In the genomic region with DNA sequence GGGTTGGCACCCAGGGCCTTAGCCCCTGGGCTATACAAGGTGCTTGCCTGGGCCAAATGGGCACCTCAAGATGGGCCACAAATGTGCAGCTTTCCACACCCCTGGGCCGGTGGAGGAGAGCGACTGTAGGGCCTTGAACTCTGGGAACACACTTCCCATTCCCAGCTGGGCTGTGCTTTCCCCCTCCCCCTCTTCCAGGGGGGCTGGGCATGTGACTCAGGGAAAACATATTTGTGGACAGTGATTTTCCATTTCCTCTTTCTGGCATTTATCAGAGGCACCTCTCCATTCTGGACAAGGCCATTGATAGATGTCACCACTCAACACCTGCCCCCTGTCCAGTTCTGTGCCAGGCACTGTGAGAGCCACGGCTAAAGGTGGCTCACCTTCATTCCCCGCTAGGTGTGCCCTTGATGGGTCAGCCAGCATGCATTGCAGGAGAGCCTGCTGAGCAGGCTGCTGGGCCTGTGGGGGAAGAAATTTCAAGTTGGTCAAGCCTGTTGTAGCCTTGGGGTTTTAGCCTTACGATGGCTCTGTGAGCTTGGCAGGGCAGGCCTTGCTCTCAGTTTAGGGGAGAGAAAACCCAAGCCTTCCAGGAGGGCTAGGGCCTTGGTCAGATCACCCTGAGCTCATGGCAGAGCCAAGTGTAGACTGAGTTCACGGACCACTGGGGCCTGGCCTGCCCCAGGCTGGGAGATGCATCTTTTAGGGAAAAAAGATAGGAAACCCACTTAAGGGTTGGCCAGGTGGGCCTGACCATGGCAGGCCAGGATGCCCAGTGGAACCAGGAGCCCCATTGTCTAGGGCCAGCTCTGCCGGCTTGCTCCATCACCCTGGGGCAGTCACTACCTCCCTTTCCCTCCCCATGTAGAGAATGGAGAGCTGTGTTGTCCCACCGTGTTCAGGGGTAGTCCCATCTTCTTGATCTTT, we compare ENCODE assay signal across 10 cellular contexts.
DNase-seq lines count a peak whose midpoint lies in the region; ATAC-seq and TF ChIP-seq lines count a peak whose summit lies in the region.
"Had no signal": no experiment of that assay in that cellular context is flagged by ENCODE, and none has a peak within 500 bp of the region (broad histone marks: within the 10 kb centered on the region; RNA-seq: fewer than 3 reads in every experiment).

No MANE protein-coding gene starts in this region.

- H3K9me3 ChIP-seq in breast epithelium (no peaks in the 10 kb centered on the region), right atrium auricular region (no peaks in the 10 kb centered on the region), spleen (no peaks in the 10 kb centered on the region)

- H3K4me3 ChIP-seq in breast epithelium (no peak overlapping the region), right atrium auricular region (no peak overlapping the region), spleen (no peak overlapping the region)

- 65 to 78% (median 70%) methylated on average over 7 to 8 of the region's 8 CpGs for WGBS in spleen, 5 donors

- peak; percentile 71 for DNase-seq in HCEC 1CT
- DNase-seq in breast epithelium (ENCODE audit: low spot score in 2 of 2): peak in 1 of 2 donors; percentile 65
- peak; percentile 81 for DNase-seq in right atrium auricular region (ENCODE audit: low spot score)
- no peak for DNase-seq in spleen
- DNase-seq in activated T-helper 1 cell treated with anti-CD3 and anti-CD28 coated beads, Interleukin-12 subunit alpha, Interleukin-12 subunit beta, Interleukin-2, Interleukin-4 antibody, amounts not matched to agents 30 ng/mL and 10 ng/mL and 1 ng/mL, durations not matched to agents 14 hours and 24 hours and 36 hours (ENCODE audit: low spot score): no peak
- DNase-seq in activated CD8-positive, alpha-beta memory T cell treated with anti-CD3 and anti-CD28 coated beads for 24 hours: no peak
- no peak for DNase-seq in activated naive CD8-positive, alpha-beta T cell treated with anti-CD3 and anti-CD28 coated beads, Interleukin-2, amount 50 U/mL, for 24 hours
- DNase-seq: activated CD4-positive, alpha-beta T cell treated with anti-CD3 and anti-CD28 coated beads, Interleukin-2, amount 50 U/mL, for 48 hours; GDM1 had no signal

- peak overlapping the region; percentile 73 to 87 for H3K27ac ChIP-seq in breast epithelium
- H3K27ac ChIP-seq in right atrium auricular region: peak overlapping the region; percentile 68 to 83
- peak overlapping the region; percentile 30 to 85 (median 70) for H3K27ac ChIP-seq in spleen

- no peak for TF ChIP-seq POLR2A in breast epithelium (IDR thresholded peaks at IDR 0.05)
- no peak for TF ChIP-seq POLR2A in spleen (IDR thresholded peaks at IDR 0.05)

- H3K27ac Mint-ChIP-seq in activated T-helper 1 cell treated with anti-CD3 and anti-CD28 coated beads, Interleukin-12 subunit alpha, Interleukin-12 subunit beta, Interleukin-2, Interleukin-4 antibody, amounts not matched to agents 30 ng/mL and 10 ng/mL and 1 ng/mL, durations not matched to agents 14 hours and 24 hours and 36 hours: no peak overlapping the region
- no peak overlapping the region for H3K27ac Mint-ChIP-seq in activated naive CD8-positive, alpha-beta T cell treated with anti-CD3 and anti-CD28 coated beads, Interleukin-2, amount 50 U/mL, for 24 hours

- H3K4me3 Mint-ChIP-seq in activated T-helper 1 cell treated with anti-CD3 and anti-CD28 coated beads, Interleukin-12 subunit alpha, Interleukin-12 subunit beta, Interleukin-2, Interleukin-4 antibody, amounts not matched to agents 30 ng/mL and 10 ng/mL and 1 ng/mL, durations not matched to agents 14 hours and 24 hours and 36 hours: no peak overlapping the region
- H3K4me3 Mint-ChIP-seq in activated naive CD8-positive, alpha-beta T cell treated with anti-CD3 and anti-CD28 coated beads, Interleukin-2, amount 50 U/mL, for 24 hours: no peak overlapping the region

- peaks cover 7% of the 10 kb centered on the region for H3K27me3 Mint-ChIP-seq in activated T-helper 1 cell treated with anti-CD3 and anti-CD28 coated beads, Interleukin-12 subunit alpha, Interleukin-12 subunit beta, Interleukin-2, Interleukin-4 antibody, amounts not matched to agents 30 ng/mL and 10 ng/mL and 1 ng/mL, durations not matched to agents 14 hours and 24 hours and 36 hours (ENCODE audit: insufficient read depth)
- no peaks in the 10 kb centered on the region for H3K27me3 Mint-ChIP-seq in activated naive CD8-positive, alpha-beta T cell treated with anti-CD3 and anti-CD28 coated beads, Interleukin-2, amount 50 U/mL, for 24 hours

- H3K4me1 ChIP-seq in breast epithelium (peaks cover 10% of the 10 kb centered on the region in 2 donors), right atrium auricular region (peaks cover 0 to 35% of the 10 kb centered on the region in 2 donors), spleen (peaks cover 23 to 80% (median 49%) of the 10 kb centered on the region in 6 donors)

- intact Hi-C loops in breast epithelium (cut with DNase I; ENCODE audit: low total_unique reads): no loop called here
- intact Hi-C loops in spleen (cut with DNase I; ENCODE audit: low total_unique reads): no loop called here
- intact Hi-C loops in activated T-helper 1 cell treated with anti-CD3 and anti-CD28 coated beads, Interleukin-12 subunit alpha, Interleukin-12 subunit beta, Interleukin-2, Interleukin-4 antibody, amounts not matched to agents 30 ng/mL and 10 ng/mL and 1 ng/mL, durations not matched to agents 14 hours and 24 hours and 36 hours (cut with micrococcal nuclease): no loop called here

- H3K36me3 Mint-ChIP-seq in activated T-helper 1 cell treated with anti-CD3 and anti-CD28 coated beads, Interleukin-12 subunit alpha, Interleukin-12 subunit beta, Interleukin-2, Interleukin-4 antibody, amounts not matched to agents 30 ng/mL and 10 ng/mL and 1 ng/mL, durations not matched to agents 14 hours and 24 hours and 36 hours (ENCODE audit: low read depth): no peaks in the 10 kb centered on the region
- no peaks in the 10 kb centered on the region for H3K36me3 Mint-ChIP-seq in activated naive CD8-positive, alpha-beta T cell treated with anti-CD3 and anti-CD28 coated beads, Interleukin-2, amount 50 U/mL, for 24 hours (ENCODE audit: low read depth)

- no peaks in the 10 kb centered on the region for H3K9me3 Mint-ChIP-seq in activated T-helper 1 cell treated with anti-CD3 and anti-CD28 coated beads, Interleukin-12 subunit alpha, Interleukin-12 subunit beta, Interleukin-2, Interleukin-4 antibody, amounts not matched to agents 30 ng/mL and 10 ng/mL and 1 ng/mL, durations not matched to agents 14 hours and 24 hours and 36 hours
- no peaks in the 10 kb centered on the region for H3K9me3 Mint-ChIP-seq in activated naive CD8-positive, alpha-beta T cell treated with anti-CD3 and anti-CD28 coated beads, Interleukin-2, amount 50 U/mL, for 24 hours

- H3K36me3 ChIP-seq in breast epithelium (no peaks in the 10 kb centered on the region), right atrium auricular region (peaks cover 79% of the 10 kb centered on the region), spleen (peaks cover 0 to 94% (median 17%) of the 10 kb centered on the region in 6 donors)

- TF ChIP-seq CTCF in breast epithelium (IDR thresholded peaks at IDR 0.05) (peak in 2 of 3 donors; percentile 27 to 52), right atrium auricular region (IDR thresholded peaks at IDR 0.05) (no peak), spleen (IDR thresholded peaks at IDR 0.05 in 8 of 11, conservative IDR thresholded peaks at IDR 0.05 in 3 of 11) (no peak)

- no peaks in the 10 kb centered on the region for H3K4me1 Mint-ChIP-seq in activated T-helper 1 cell treated with anti-CD3 and anti-CD28 coated beads, Interleukin-12 subunit alpha, Interleukin-12 subunit beta, Interleukin-2, Interleukin-4 antibody, amounts not matched to agents 30 ng/mL and 10 ng/mL and 1 ng/mL, durations not matched to agents 14 hours and 24 hours and 36 hours (ENCODE audit: low read depth)
- H3K4me1 Mint-ChIP-seq in activated naive CD8-positive, alpha-beta T cell treated with anti-CD3 and anti-CD28 coated beads, Interleukin-2, amount 50 U/mL, for 24 hours: no peaks in the 10 kb centered on the region

- ATAC-seq in HG02840 (IDR thresholded peaks at IDR 0.05; ENCODE audit: low FRiP score, unreplicated experiment): no peak
- ATAC-seq in activated naive CD8-positive, alpha-beta T cell treated with anti-CD3 and anti-CD28 coated beads, Interleukin-2, amount 50 U/mL, for 24 hours: no peak

- H3K27me3 ChIP-seq in breast epithelium (no peaks in the 10 kb centered on the region), right atrium auricular region (no peaks in the 10 kb centered on the region), spleen (replicated peaks in 1 of 7) (no peaks in the 10 kb centered on the region)

Comparison
In these comparisons a context has a peak if more than half of its experiments do, and no peak if none do; other contexts are left out.
1. DNase-seq: peak in HCEC 1CT (single experiment) and right atrium auricular region (single experiment); none in spleen (single experiment), activated T-helper 1 cell treated with anti-CD3 and anti-CD28 coated beads, Interleukin-12 subunit alpha, Interleukin-12 subunit beta, Interleukin-2, Interleukin-4 antibody, amounts not matched to agents 30 ng/mL and 10 ng/mL and 1 ng/mL, durations not matched to agents 14 hours and 24 hours and 36 hours (single experiment), activated CD8-positive, alpha-beta memory T cell treated with anti-CD3 and anti-CD28 coated beads for 24 hours (single experiment) and activated naive CD8-positive, alpha-beta T cell treated with anti-CD3 and anti-CD28 coated beads, Interleukin-2, amount 50 U/mL, for 24 hours (single experiment).
2. CTCF ChIP-seq: peak in breast epithelium (2 of 3); none in right atrium auricular region (0 of 2) and spleen (0 of 11).
3. Peak in every context shown above with its lines, with median percentiles within 50 percentile points of each other: H3K27ac ChIP-seq.